Comparison of ENCODE assay signal across 1 cellular context in genomic region chr3:165128544-165128943, GRCh38.
TF ChIP-seq lines count a peak whose summit lies in the region.

No MANE protein-coding gene starts in this region.

TF ChIP-seq in HepG2, 621 proteins besides CTCF, POLR2A, EP300 and RAD21 (continued from another document and continues in another):
- TF ChIP-seq ZBTB2 (CRISPR knock-in tag; IDR thresholded peaks at IDR 0.05; ENCODE audit: low read depth) = no peak
- TF ChIP-seq DRAP1 (CRISPR knock-in tag; IDR thresholded peaks at IDR 0.05) = no peak
- TF ChIP-seq RBM22 (optimal IDR thresholded peaks at IDR 0.05; ENCODE audit: low read length) = no peak
- no peak for TF ChIP-seq TBP (CRISPR knock-in tag; IDR thresholded peaks at IDR 0.05)
- no peak for TF ChIP-seq POLR2AphosphoS5 (IDR thresholded peaks at IDR 0.05; ENCODE audit: low read depth, low read length)
- TF ChIP-seq ZNF709 (CRISPR knock-in tag; IDR thresholded peaks at IDR 0.05) = no peak
- no peak for TF ChIP-seq AGO2 (optimal IDR thresholded peaks at IDR 0.05; ENCODE audit: low read depth, low read length)
- TF ChIP-seq GPN1 (CRISPR knock-in tag; IDR thresholded peaks at IDR 0.05; ENCODE audit: borderline replicate concordance) = no peak
- TF ChIP-seq ZNF773 (CRISPR knock-in tag; IDR thresholded peaks at IDR 0.05; ENCODE audit: borderline replicate concordance) = no peak
- no peak for TF ChIP-seq GMEB1 (CRISPR knock-in tag; IDR thresholded peaks at IDR 0.05; ENCODE audit: borderline replicate concordance)
- TF ChIP-seq MAF1 (CRISPR knock-in tag; IDR thresholded peaks at IDR 0.05; ENCODE audit: borderline replicate concordance) = no peak
- peak; percentile 63 for TF ChIP-seq RARA (CRISPR knock-in tag; IDR thresholded peaks at IDR 0.05)
- TF ChIP-seq ZNF552 (CRISPR knock-in tag; IDR thresholded peaks at IDR 0.05; ENCODE audit: borderline replicate concordance) = no peak
- no peak for TF ChIP-seq TFE3 (CRISPR knock-in tag; IDR thresholded peaks at IDR 0.05)
- no peak for TF ChIP-seq PPARG (CRISPR knock-in tag; conservative IDR thresholded peaks at IDR 0.05)
- TF ChIP-seq ZNF615 (CRISPR knock-in tag; IDR thresholded peaks at IDR 0.05; ENCODE audit: borderline replicate concordance) = no peak
- no peak for TF ChIP-seq ZFP41 (CRISPR knock-in tag; IDR thresholded peaks at IDR 0.05; ENCODE audit: borderline replicate concordance)
- no peak for TF ChIP-seq SOX6 (IDR thresholded peaks at IDR 0.05)
- TF ChIP-seq SOX6 (CRISPR knock-in tag; IDR thresholded peaks at IDR 0.05) = peak; percentile 86
- no peak for TF ChIP-seq ZNF883 (CRISPR knock-in tag; IDR thresholded peaks at IDR 0.05; ENCODE audit: not compliant biosample characterization)
- TF ChIP-seq CHCHD3 (CRISPR knock-in tag; IDR thresholded peaks at IDR 0.05) = no peak
- no peak for TF ChIP-seq NFE2 (CRISPR knock-in tag; IDR thresholded peaks at IDR 0.05)
- no peak for TF ChIP-seq ERF (CRISPR knock-in tag; IDR thresholded peaks at IDR 0.05)
- no peak for TF ChIP-seq FOXM1 (CRISPR knock-in tag; IDR thresholded peaks at IDR 0.05)
- TF ChIP-seq RFX5 (IDR thresholded peaks at IDR 0.05; ENCODE audit: low read depth, low read length) = no peak
- TF ChIP-seq LRRFIP1 (CRISPR knock-in tag; conservative IDR thresholded peaks at IDR 0.05) = no peak
- no peak for TF ChIP-seq HOXA7 (CRISPR knock-in tag; IDR thresholded peaks at IDR 0.05)
- no peak for TF ChIP-seq ZNF121 (CRISPR knock-in tag; IDR thresholded peaks at IDR 0.05)
- TF ChIP-seq ZNF33A (CRISPR knock-in tag; IDR thresholded peaks at IDR 0.05; ENCODE audit: borderline replicate concordance) = no peak
- TF ChIP-seq ZNF274 (CRISPR knock-in tag; IDR thresholded peaks at IDR 0.05) = no peak
- no peak for TF ChIP-seq TRIM22 (IDR thresholded peaks at IDR 0.05)
- TF ChIP-seq IRF9 (CRISPR knock-in tag; IDR thresholded peaks at IDR 0.05; ENCODE audit: borderline replicate concordance) = no peak
- no peak for TF ChIP-seq HNRNPH1 (optimal IDR thresholded peaks at IDR 0.05; ENCODE audit: low read depth, low read length)
- TF ChIP-seq FOXK1 (CRISPR knock-in tag; IDR thresholded peaks at IDR 0.05; ENCODE audit: borderline replicate concordance, low read depth) = no peak
- no peak for TF ChIP-seq ZBTB33 (CRISPR knock-in tag; IDR thresholded peaks at IDR 0.05)
- TF ChIP-seq SNRNP70 (IDR thresholded peaks at IDR 0.05; ENCODE audit: low read depth, low read length) = no peak
- no peak for TF ChIP-seq YEATS4 (CRISPR knock-in tag; IDR thresholded peaks at IDR 0.05; ENCODE audit: borderline replicate concordance)
- TF ChIP-seq HMG20B (CRISPR knock-in tag; conservative IDR thresholded peaks at IDR 0.05) = no peak
- no peak for TF ChIP-seq TP53 (CRISPR knock-in tag; conservative IDR thresholded peaks at IDR 0.05)
- TF ChIP-seq ZFP91 (CRISPR knock-in tag; IDR thresholded peaks at IDR 0.05; ENCODE audit: borderline replicate concordance) = no peak
- no peak for TF ChIP-seq ZNF18 (CRISPR knock-in tag; IDR thresholded peaks at IDR 0.05; ENCODE audit: insufficient replicate concordance)
- TF ChIP-seq MBNL3 (CRISPR knock-in tag; conservative IDR thresholded peaks at IDR 0.05) = no peak
- TF ChIP-seq HBP1 (CRISPR knock-in tag; IDR thresholded peaks at IDR 0.05; ENCODE audit: low read depth) = no peak
- no peak for TF ChIP-seq ZNF576 (CRISPR knock-in tag; IDR thresholded peaks at IDR 0.05)
- TF ChIP-seq ARHGAP35 (CRISPR knock-in tag; IDR thresholded peaks at IDR 0.05; ENCODE audit: borderline replicate concordance) = no peak
- no peak for TF ChIP-seq JUNB (CRISPR knock-in tag; IDR thresholded peaks at IDR 0.05; ENCODE audit: borderline replicate concordance)
- TF ChIP-seq NCOA2 (CRISPR knock-in tag; IDR thresholded peaks at IDR 0.05) = peak; percentile 36; the same call in 1 of the 2 replicates
- no peak for TF ChIP-seq CREBL2 (CRISPR knock-in tag; IDR thresholded peaks at IDR 0.05; ENCODE audit: borderline replicate concordance)
